Comparison of ENCODE assay signal across 8 cellular contexts in the genomic region with DNA sequence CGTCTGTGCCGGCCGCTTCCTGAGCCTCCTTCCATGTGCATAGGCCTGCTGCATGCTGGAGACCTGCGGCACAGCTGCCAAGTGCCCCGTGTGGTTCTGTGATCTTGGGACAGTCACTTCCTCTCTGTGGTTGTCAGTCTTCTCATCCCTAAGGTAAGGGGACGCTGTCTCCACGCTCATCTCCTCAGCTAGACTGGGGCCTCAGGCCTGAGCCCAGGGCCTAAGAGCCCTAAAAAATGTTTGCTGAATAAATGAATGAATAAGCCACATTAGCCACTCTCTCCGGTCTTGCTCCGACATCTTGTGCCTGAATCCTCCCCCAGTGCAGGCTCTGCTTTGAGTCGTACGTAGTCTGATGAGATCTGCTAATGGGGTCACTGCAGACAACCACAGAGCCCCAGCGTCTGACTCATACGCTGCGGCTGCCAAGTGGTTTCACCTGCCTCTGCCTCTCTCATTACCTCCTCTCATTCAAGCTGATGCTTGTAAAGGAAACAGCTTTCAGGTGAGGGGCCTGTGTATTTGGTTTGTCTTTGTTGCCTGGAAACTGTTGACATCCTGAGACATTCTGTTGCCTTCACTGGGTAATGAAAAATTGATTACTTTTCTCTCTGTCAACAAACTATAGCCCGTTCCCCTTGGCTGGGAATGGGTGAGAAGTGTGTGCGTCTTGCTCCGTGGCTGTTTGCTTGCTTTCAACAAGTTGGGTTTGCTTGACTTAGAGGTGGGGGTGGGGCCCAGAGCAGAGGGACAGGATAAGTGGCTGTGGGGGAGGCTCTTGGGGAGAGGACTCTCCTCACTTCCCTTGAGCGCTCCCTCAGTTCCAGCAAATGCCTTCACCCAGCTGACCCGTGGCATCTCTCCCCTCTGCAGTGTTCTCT. TPM values are rescaled to one million over a fixed set of nuclear protein-coding genes. Genes with fewer than 3 reads are reported as not detected.
DNase-seq lines count a peak whose midpoint lies in the region; ATAC-seq and TF ChIP-seq lines count a peak whose summit lies in the region.

No MANE protein-coding gene starts in this region.

- peak; percentile 86 for DNase-seq in NCI-H2196 (lab: John Stamatoyannopoulos, UW; ENCODE audit: unreplicated experiment)
- peak; percentile 92 for DNase-seq in activated CD4-positive, alpha-beta memory T cell treated with anti-CD3 and anti-CD28 coated beads for 36 hours
- DNase-seq in effector memory CD4-positive, alpha-beta T cell = peak; percentile 82 to 92 (median 87)
- peak in 1 of 2 donors; percentile 49 for DNase-seq in gastrocnemius medialis
- DNase-seq in NCI-H1694 treated with DMSO at 0.1 percent for 48 hours (lab: John Stamatoyannopoulos, UW) = no peak
- no peak for DNase-seq in HEK293T (ENCODE audit: extremely low spot score)

- no peak overlapping the region for H3K4me3 ChIP-seq in effector memory CD4-positive, alpha-beta T cell (ENCODE audit: insufficient read depth, low read depth, low read length, poor library complexity, severe bottlenecking)
- H3K4me3 ChIP-seq in gastrocnemius medialis = no peak overlapping the region

- H3K27ac ChIP-seq in effector memory CD4-positive, alpha-beta T cell (ENCODE audit: insufficient read depth, low read length, poor library complexity, severe bottlenecking) = peak overlapping the region; percentile 93
- no peak overlapping the region for H3K27ac ChIP-seq in gastrocnemius medialis

- intact Hi-C loops in activated CD4-positive, alpha-beta memory T cell treated with anti-CD3 and anti-CD28 coated beads for 36 hours (cut with micrococcal nuclease) = loop anchor here (1.0 to 10.0 kb wide), 11 partner anchors 16 to 1344 kb away; a partner anchor contains a TSS
- intact Hi-C loops in gastrocnemius medialis (cut with DNase I; ENCODE audit: low total_unique reads) = no loop called here

- H3K9me3 Mint-ChIP-seq in activated CD4-positive, alpha-beta memory T cell treated with anti-CD3 and anti-CD28 coated beads for 36 hours = no peaks in the 10 kb centered on the region

- POLR2A ChIA-PET in activated CD4-positive, alpha-beta memory T cell treated with anti-CD3 and anti-CD28 coated beads for 36 hours (lab: Charles Lee) = interaction anchor here (0.5 to 3.8 kb wide), 13 partner anchors 8 to 1060 kb away, joined by 3 to 49 read pairs (median 4); a partner anchor contains a TSS
- POLR2A ChIA-PET in HEK293T (lab: Yijun Ruan, JAX) = interaction anchor here (1.0 to 2.9 kb wide), 2 partner anchors 13 to 16 kb away, joined by 3 to 24 read pairs; a partner anchor contains a TSS

- H3K27ac Mint-ChIP-seq in activated CD4-positive, alpha-beta memory T cell treated with anti-CD3 and anti-CD28 coated beads for 36 hours = peak overlapping the region; percentile 83

- no peaks in the 10 kb centered on the region for H3K27me3 Mint-ChIP-seq in activated CD4-positive, alpha-beta memory T cell treated with anti-CD3 and anti-CD28 coated beads for 36 hours

- H3K36me3 Mint-ChIP-seq in activated CD4-positive, alpha-beta memory T cell treated with anti-CD3 and anti-CD28 coated beads for 36 hours = no peaks in the 10 kb centered on the region

- TF ChIP-seq POLR2A in gastrocnemius medialis (IDR thresholded peaks at IDR 0.05) = no peak

- no peaks in the 10 kb centered on the region for H3K27me3 ChIP-seq in effector memory CD4-positive, alpha-beta T cell (replicated peaks; ENCODE audit: control insufficient read depth, insufficient read depth, low read length, poor library complexity, severe bottlenecking)
- H3K27me3 ChIP-seq in gastrocnemius medialis = no peaks in the 10 kb centered on the region

- CTCF ChIA-PET in activated CD4-positive, alpha-beta memory T cell treated with anti-CD3 and anti-CD28 coated beads for 36 hours (lab: Charles Lee) = interaction anchor here (0.6 to 4.0 kb wide), 9 partner anchors 10 to 435 kb away, joined by 3 to 30 read pairs (median 4); a partner anchor contains a TSS
- CTCF ChIA-PET in HEK293T (lab: Yijun Ruan, JAX) = interaction anchor here (0.7 to 2.4 kb wide), 2 partner anchors 8 to 999 kb away, joined by 3 to 16 read pairs; no protein-coding TSS in a partner anchor

- TF ChIP-seq CTCF in gastrocnemius medialis (IDR thresholded peaks at IDR 0.05 in 4 of 5, conservative IDR thresholded peaks at IDR 0.05 in 1 of 5) = no peak

- no peaks in the 10 kb centered on the region for H3K36me3 ChIP-seq in effector memory CD4-positive, alpha-beta T cell (ENCODE audit: control insufficient read depth, insufficient read depth, low read length)
- H3K36me3 ChIP-seq in gastrocnemius medialis = no peaks in the 10 kb centered on the region

- H3K4me1 ChIP-seq in effector memory CD4-positive, alpha-beta T cell (ENCODE audit: control insufficient read depth, insufficient read depth, low read length, poor library complexity, severe bottlenecking) = peaks cover 26% of the 10 kb centered on the region
- H3K4me1 ChIP-seq in gastrocnemius medialis = peaks cover 2 to 4% of the 10 kb centered on the region in 2 donors

- no peaks in the 10 kb centered on the region for H3K9me3 ChIP-seq in effector memory CD4-positive, alpha-beta T cell (ENCODE audit: control insufficient read depth, low read length)
- H3K9me3 ChIP-seq in gastrocnemius medialis = no peaks in the 10 kb centered on the region

- peak overlapping the region; percentile 30 for H3K4me3 Mint-ChIP-seq in activated CD4-positive, alpha-beta memory T cell treated with anti-CD3 and anti-CD28 coated beads for 36 hours

- in situ Hi-C loops in gastrocnemius medialis (cut with MboI; ENCODE audit: low sequenced_read_pairs in 4 of 4) = no loop called here

- peaks cover 38% of the 10 kb centered on the region for H3K4me1 Mint-ChIP-seq in activated CD4-positive, alpha-beta memory T cell treated with anti-CD3 and anti-CD28 coated beads for 36 hours (ENCODE audit: low read depth)

- ATAC-seq in GM18868 (IDR thresholded peaks at IDR 0.05; ENCODE audit: unreplicated experiment) (peak; percentile 74), gastrocnemius medialis (peak; percentile 25 to 59), HG02763 (IDR thresholded peaks at IDR 0.05; ENCODE audit: unreplicated experiment) (no peak)

TF ChIP-seq in HEK293T, 16 proteins besides CTCF, POLR2A, EP300 and RAD21:
- TF ChIP-seq BHLHE40 (IDR thresholded peaks at IDR 0.05; ENCODE audit: borderline replicate concordance) = no peak
- no peak for TF ChIP-seq ZNF384 (IDR thresholded peaks at IDR 0.05)
- TF ChIP-seq SUZ12 (IDR thresholded peaks at IDR 0.05) = no peak
- no peak for TF ChIP-seq SP1 (IDR thresholded peaks at IDR 0.05)
- TF ChIP-seq FOXK2 (IDR thresholded peaks at IDR 0.05) = no peak
- no peak for TF ChIP-seq FOXA1 (IDR thresholded peaks at IDR 0.05)
- no peak for TF ChIP-seq HDGF (IDR thresholded peaks at IDR 0.05; ENCODE audit: borderline replicate concordance)
- TF ChIP-seq NFRKB (IDR thresholded peaks at IDR 0.05) = no peak
- TF ChIP-seq, protein P1, sequence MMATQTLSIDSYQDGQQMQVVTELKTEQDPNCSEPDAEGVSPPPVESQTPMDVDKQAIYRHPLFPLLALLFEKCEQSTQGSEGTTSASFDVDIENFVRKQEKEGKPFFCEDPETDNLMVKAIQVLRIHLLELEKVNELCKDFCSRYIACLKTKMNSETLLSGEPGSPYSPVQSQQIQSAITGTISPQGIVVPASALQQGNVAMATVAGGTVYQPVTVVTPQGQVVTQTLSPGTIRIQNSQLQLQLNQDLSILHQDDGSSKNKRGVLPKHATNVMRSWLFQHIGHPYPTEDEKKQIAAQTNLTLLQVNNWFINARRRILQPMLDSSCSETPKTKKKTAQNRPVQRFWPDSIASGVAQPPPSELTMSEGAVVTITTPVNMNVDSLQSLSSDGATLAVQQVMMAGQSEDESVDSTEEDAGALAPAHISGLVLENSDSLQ (IDR thresholded peaks at IDR 0.05) = no peak
- no peak for TF ChIP-seq TARDBP (IDR thresholded peaks at IDR 0.05)
- no peak for TF ChIP-seq LEF1 (IDR thresholded peaks at IDR 0.05; ENCODE audit: borderline replicate concordance)
- no peak for TF ChIP-seq CTBP1 (IDR thresholded peaks at IDR 0.05; ENCODE audit: borderline replicate concordance)
- TF ChIP-seq ELF4 (IDR thresholded peaks at IDR 0.05) = no peak
- TF ChIP-seq ARNT (IDR thresholded peaks at IDR 0.05) = no peak
- no peak for TF ChIP-seq FOXM1 (IDR thresholded peaks at IDR 0.05; ENCODE audit: borderline replicate concordance)
- TF ChIP-seq L3MBTL2 (conservative IDR thresholded peaks at IDR 0.05) = no peak

RNA-seq across cellular contexts. Expression of a gene that starts 15.9 kb away (rescaled TPM):
- total RNA-seq in activated CD4-positive, alpha-beta memory T cell treated with anti-CD3 and anti-CD28 coated beads for 36 hours = 1,000 to 10,000 TPM; 2,547 to 2,620 TPM
- 1,000 to 10,000 TPM in 1 of 4 donors, 100 to 1,000 TPM in 3; 849 to 1,174 (median 925) TPM for total RNA-seq in gastrocnemius medialis

RNA-seq across cellular contexts. Expression of a gene that starts 54.3 kb away (rescaled TPM):
- total RNA-seq in activated CD4-positive, alpha-beta memory T cell treated with anti-CD3 and anti-CD28 coated beads for 36 hours = 10 to 100 TPM; 55.6 to 63.1 TPM
- total RNA-seq in gastrocnemius medialis = under 1 TPM in 2 of 4 donors, not detected in 2; 0.47 to 0.81 TPM

Comparison
In these comparisons a context has a peak if more than half of its experiments do, and no peak if none do; other contexts are left out.
1. DNase-seq: peak in NCI-H2196 (single experiment), activated CD4-positive, alpha-beta memory T cell treated with anti-CD3 and anti-CD28 coated beads for 36 hours (single experiment) and effector memory CD4-positive, alpha-beta T cell (3 of 3); none in NCI-H1694 treated with DMSO at 0.1 percent for 48 hours (single experiment) and HEK293T (single experiment).
2. RNA of a gene that starts 54.3 kb away (total RNA-seq): 55.6 to 63.1 TPM in activated CD4-positive, alpha-beta memory T cell treated with anti-CD3 and anti-CD28 coated beads for 36 hours; 0.47 to 0.81 TPM in gastrocnemius medialis; every median in the first group is over 10 times any median in the second.